In the genomic region with DNA sequence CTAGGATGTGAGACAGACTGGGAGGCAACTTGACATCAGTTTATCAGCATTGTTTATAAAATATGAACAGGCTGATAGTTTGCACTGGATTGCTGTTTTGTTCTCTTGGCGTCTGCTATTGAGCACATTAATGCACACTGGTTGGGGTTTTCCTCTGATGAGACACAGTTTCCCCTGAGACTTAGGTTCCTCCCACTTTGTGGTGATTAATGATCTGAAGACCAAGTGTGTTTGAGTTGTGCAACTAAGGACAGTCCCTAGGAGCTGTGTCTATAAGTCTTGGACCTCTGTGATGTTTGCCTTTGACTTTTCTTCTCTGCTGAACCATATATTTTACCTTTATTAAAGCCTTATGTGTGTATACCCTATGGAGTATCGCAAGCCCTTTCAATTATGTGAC, we compare ENCODE assay signal across 9 cellular contexts.
A peak's percentile ranks its signal among the peaks of the same experiment; 100 is the strongest.
DNase-seq lines count a peak whose midpoint lies in the region; ATAC-seq and TF ChIP-seq lines count a peak whose summit lies in the region.
"Had no signal": no experiment of that assay in that cellular context is flagged by ENCODE, and none has a peak within 500 bp of the region (broad histone marks: within the 10 kb centered on the region; RNA-seq: fewer than 3 reads in every experiment).

No MANE protein-coding gene starts in this region.

- no peak overlapping the region for H3K27ac ChIP-seq in endodermal cell (ENCODE audit: low read depth, low read length)
- H3K27ac ChIP-seq: RWPE1 had no signal

- H3K36me3 ChIP-seq in endodermal cell (ENCODE audit: control insufficient read depth, insufficient read depth, low read length), result no peaks in the 10 kb centered on the region

- no peak overlapping the region for H3K9ac ChIP-seq in endodermal cell (ENCODE audit: extremely low read depth, low read length, poor library complexity, severe bottlenecking)

- DNase-seq in GM12865 (ENCODE audit: low read depth) (peak; percentile 37), activated B cell treated with CpG ODN at 0.5 μM for 24 hours (no peak), GOT3 (lab: John Stamatoyannopoulos, UW) (no peak), putamen (ENCODE audit: low spot score) (no peak), D341Med (ENCODE audit: low spot score) (no peak), endodermal cell (no peak)

- no peak for TF ChIP-seq CTCF in GM12865 (IDR thresholded peaks at IDR 0.05; ENCODE audit: insufficient read depth, low read depth, low read length, missing control alignments)
- TF ChIP-seq CTCF in activated B cell treated with CpG ODN at 0.5 μM for 24 hours (IDR thresholded peaks at IDR 0.05), result no peak
- no peak for TF ChIP-seq CTCF in endodermal cell (conservative IDR thresholded peaks at IDR 0.05)

- intact Hi-C loops in activated B cell treated with CpG ODN at 0.5 μM for 24 hours (cut with micrococcal nuclease), result loop anchor here (1.0 kb wide), 1 partner anchor 172 kb away; no protein-coding TSS in a partner anchor

- H3K9me3 Mint-ChIP-seq in activated B cell treated with CpG ODN at 0.5 μM for 24 hours, result no peaks in the 10 kb centered on the region
- H3K9me3 Mint-ChIP-seq in endodermal cell, result no peaks in the 10 kb centered on the region

- H3K27me3 ChIP-seq in endodermal cell (ENCODE audit: control insufficient read depth, insufficient read depth, low read length, poor library complexity, severe bottlenecking), result no peaks in the 10 kb centered on the region

- no peaks in the 10 kb centered on the region for H3K9me3 ChIP-seq in endodermal cell (ENCODE audit: control insufficient read depth, low read length)

- H3K27ac Mint-ChIP-seq in activated B cell treated with CpG ODN at 0.5 μM for 24 hours (peak overlapping the region; percentile 31), endodermal cell (no peak overlapping the region)

- H3K4me3 ChIP-seq in GM12865 (ENCODE audit: low read depth, low read length) (no peak overlapping the region), endodermal cell (ENCODE audit: low read length) (no peak overlapping the region)

- ATAC-seq in GM21367 (IDR thresholded peaks at IDR 0.05; ENCODE audit: unreplicated experiment) (peak; percentile 76), HG03097 (IDR thresholded peaks at IDR 0.05; ENCODE audit: low FRiP score, unreplicated experiment) (peak; percentile 76), activated B cell treated with CpG ODN at 0.5 μM for 24 hours (ENCODE audit: low read depth) (peak; percentile 94)

- no peak overlapping the region for H3K4me3 Mint-ChIP-seq in activated B cell treated with CpG ODN at 0.5 μM for 24 hours
- no peak overlapping the region for H3K4me3 Mint-ChIP-seq in endodermal cell

- H3K27me3 Mint-ChIP-seq in activated B cell treated with CpG ODN at 0.5 μM for 24 hours (no peaks in the 10 kb centered on the region), endodermal cell (ENCODE audit: insufficient read depth) (no peaks in the 10 kb centered on the region)

- H3K4me1 Mint-ChIP-seq in activated B cell treated with CpG ODN at 0.5 μM for 24 hours, result peaks cover 28% of the 10 kb centered on the region
- H3K4me1 Mint-ChIP-seq in endodermal cell, result no peaks in the 10 kb centered on the region

- CTCF ChIA-PET in activated B cell treated with CpG ODN at 0.5 μM for 24 hours (lab: Charles Lee), result no interaction called here

- H3K4me1 ChIP-seq in endodermal cell (ENCODE audit: control insufficient read depth, insufficient read depth, low read length), result no peaks in the 10 kb centered on the region

- WGBS in endodermal cell (ENCODE audit: insufficient coverage in 1 of 2, insufficient read length in 1 of 2), 2 experiments, result 86 to 100% methylated on average over 2 of the region's 2 CpGs

- POLR2A ChIA-PET in activated B cell treated with CpG ODN at 0.5 μM for 24 hours (lab: Charles Lee), result no interaction called here

- H3K36me3 Mint-ChIP-seq in activated B cell treated with CpG ODN at 0.5 μM for 24 hours (ENCODE audit: low read depth) (no peaks in the 10 kb centered on the region), endodermal cell (ENCODE audit: low read depth) (no peaks in the 10 kb centered on the region)
